ENCODE assay signal across 13 cellular contexts in the genomic region with DNA sequence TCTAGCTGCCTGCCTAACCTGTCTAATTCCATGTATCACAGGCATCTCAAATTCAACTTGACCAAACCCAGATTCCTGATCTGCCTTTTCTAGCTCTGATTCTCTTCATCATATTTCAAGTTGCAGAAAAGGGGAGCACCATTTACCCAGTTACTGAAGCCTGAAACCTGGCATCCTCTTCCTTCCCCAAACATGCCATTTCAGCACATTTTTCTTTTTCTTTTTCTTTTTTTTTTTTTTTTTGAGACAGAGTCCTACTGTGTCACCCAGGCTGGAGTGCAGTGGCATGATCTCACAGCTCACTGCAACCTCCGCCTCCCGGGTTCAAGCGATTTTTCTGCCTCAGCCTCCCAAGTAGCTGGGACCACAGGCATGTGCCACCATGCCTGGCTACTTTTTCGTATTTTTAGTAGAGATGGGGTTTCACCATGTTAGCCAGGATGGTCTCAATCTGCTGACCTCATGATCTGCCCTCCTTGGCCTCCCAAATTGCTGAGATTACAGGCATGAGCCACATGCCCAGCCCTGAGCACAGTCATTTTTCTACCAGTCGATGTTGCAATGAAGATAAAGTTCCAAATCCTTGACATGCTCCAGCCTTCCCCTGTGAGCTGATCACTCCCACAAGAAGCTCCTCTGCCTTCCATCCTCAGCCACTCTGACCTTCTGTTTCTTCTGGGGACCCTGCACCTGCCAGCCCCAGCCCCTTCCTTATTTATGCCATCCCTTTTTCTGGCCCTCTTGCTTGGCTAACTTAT. TPM values are rescaled to one million over a fixed set of nuclear protein-coding genes. Genes with fewer than 3 reads are reported as not detected.
DNase-seq lines count a peak whose midpoint lies in the region; ATAC-seq, FAIRE-seq and TF ChIP-seq lines count a peak whose summit lies in the region.
"Had no signal": no experiment of that assay in that cellular context is flagged by ENCODE, and none has a peak within 500 bp of the region (broad histone marks: within the 10 kb centered on the region; RNA-seq: fewer than 3 reads in every experiment).

No MANE protein-coding gene starts in this region.

- no peak overlapping the region for H2AFZ ChIP-seq in K562 (ENCODE audit: low read depth, low read length)
- H2AFZ ChIP-seq in trophoblast cell (ENCODE audit: insufficient read depth, low read length, poor library complexity) = no peak overlapping the region
- H2AFZ ChIP-seq: hepatocyte had no signal

- WGBS in K562 (ENCODE audit: insufficient coverage, low coverage, missing lambda C conversion rate) = 43% methylated on average over 4 of the region's 5 CpGs
- no CpG with 5 or more reads among the region's 5 CpGs for WGBS in trophoblast cell (ENCODE audit: extremely low coverage, insufficient coverage, insufficient read length)

- H3K27ac ChIP-seq in K562 (ENCODE audit: extremely low read depth, low read depth, low read length) (no peak overlapping the region), trophoblast cell (ENCODE audit: low read depth, low read length) (no peak overlapping the region)
- H3K27ac ChIP-seq: 22Rv1, hepatocyte, thyroid gland had no signal

- H3K23ac ChIP-seq in trophoblast cell (ENCODE audit: low read length) = no peak overlapping the region

- H3K4me2 ChIP-seq in K562 (ENCODE audit: insufficient read depth, low read length) = no peak overlapping the region
- no peak overlapping the region for H3K4me2 ChIP-seq in trophoblast cell (ENCODE audit: low read length)
- H3K4me2 ChIP-seq: hepatocyte had no signal

- H3K4ac ChIP-seq in trophoblast cell (ENCODE audit: low read depth, low read length) = no peak overlapping the region

- POLR2A ChIA-PET in K562 (lab: Yijun Ruan, JAX) = interaction anchor here (0.7 kb wide), 1 partner anchor 16 kb away, joined by 3 read pairs; no protein-coding TSS in a partner anchor

- no peak overlapping the region for H3K18ac ChIP-seq in trophoblast cell (ENCODE audit: low read length)

- no peak for TF ChIP-seq CTCF in K562 (IDR thresholded peaks at IDR 0.05 in 2 of 3, conservative IDR thresholded peaks at IDR 0.05 in 1 of 3; ENCODE audit: insufficient read depth in 2 of 3, low read depth in 1 of 3, low read length in 3 of 3)

- intact Hi-C loops in K562 (cut with micrococcal nuclease) = no loop called here

- peak; percentile 20 for ATAC-seq in HG03066 (IDR thresholded peaks at IDR 0.05; ENCODE audit: low read depth, unreplicated experiment)
- no peak for ATAC-seq in K562

- peak overlapping the region; percentile 27 for H3K27ac Mint-ChIP-seq in T-helper 1 cell treated with Interleukin-12 subunit alpha and Interleukin-12 subunit beta and Interleukin-4 antibody, amounts not matched to agents 30 μg/mL and 1 μg/mL, for 36 hours

- in situ Hi-C loops in K562 (cut with MboI) = no loop called here

- no TSS peak for BruUV-seq in K562 (replicated peaks; lab: Mats Ljungman, UMichigan)

- no peak for TF ChIP-seq RAD21 in K562 (CRISPR knock-in tag; conservative IDR thresholded peaks at IDR 0.05 in 1 of 2, IDR thresholded peaks at IDR 0.05 in 1 of 2)

- no peak overlapping the region for H2BK5ac ChIP-seq in trophoblast cell (ENCODE audit: low read depth, low read length, poor library complexity)

- H3K14ac ChIP-seq in trophoblast cell (ENCODE audit: low read length) = no peak overlapping the region

- DNase-seq in T-helper 1 cell (no peak), K562 (ENCODE audit: extremely low read depth in 1 of 4, low spot score in 3 of 4) (no peak), trophoblast cell (peak; percentile 77 to 87), RPMI8226 (no peak), SHP77 treated with DMSO at 0.1 percent for 48 hours (lab: John Stamatoyannopoulos, UW) (no peak), GM19240 (ENCODE audit: insufficient read length, low spot score) (no peak)
- DNase-seq: activated CD4-positive, alpha-beta T cell treated with anti-CD3 and anti-CD28 coated beads, Interleukin-2, amount 50 U/mL, for 4 hours; NCI-H146; thyroid gland had no signal

- H3K79me2 ChIP-seq in K562 (ENCODE audit: control insufficient read depth, insufficient read depth, low read length) = no peaks in the 10 kb centered on the region
- no peaks in the 10 kb centered on the region for H3K79me2 ChIP-seq in trophoblast cell (ENCODE audit: control insufficient read depth, insufficient read depth, low read length, poor library complexity)
- H3K79me2 ChIP-seq: hepatocyte had no signal

- H3K27me3 Mint-ChIP-seq in T-helper 1 cell treated with Interleukin-12 subunit alpha and Interleukin-12 subunit beta and Interleukin-4 antibody, amounts not matched to agents 30 μg/mL and 1 μg/mL, for 36 hours (ENCODE audit: low read depth) = no peaks in the 10 kb centered on the region

- TF ChIP-seq EP300 in K562 (IDR thresholded peaks at IDR 0.05; ENCODE audit: low read length) = no peak

- H3K9ac ChIP-seq in K562 (ENCODE audit: insufficient read depth in 1 of 2, low read depth in 2 of 2, low read length in 2 of 2) (no peak overlapping the region), trophoblast cell (ENCODE audit: low read length) (no peak overlapping the region)

- no peak for FAIRE-seq in K562 (lab: Jason Lieb, UNC)

- H4K8ac ChIP-seq in trophoblast cell (ENCODE audit: low read depth, low read length) = no peak overlapping the region

- H3K9me3 ChIP-seq in K562 (replicated peaks; ENCODE audit: control insufficient read depth, insufficient read depth, low read depth, low read length) (no peaks in the 10 kb centered on the region), trophoblast cell (ENCODE audit: insufficient read depth, low read depth, low read length) (peaks cover 1% of the 10 kb centered on the region)
- H3K9me3 ChIP-seq: thyroid gland had no signal

- no peak overlapping the region for H2BK120ac ChIP-seq in trophoblast cell (ENCODE audit: insufficient read depth, low read length, poor library complexity)

- no peaks in the 10 kb centered on the region for H3K4me1 ChIP-seq in K562 (replicated peaks in 1 of 2; ENCODE audit: control insufficient read depth in 2 of 2, insufficient read depth in 2 of 2, low read length in 2 of 2)
- peaks cover 4 to 5% of the 10 kb centered on the region in 2 experiments for H3K4me1 ChIP-seq in trophoblast cell (ENCODE audit: control insufficient read depth in 1 of 2, insufficient read depth in 2 of 2, low read length in 2 of 2)
- H3K4me1 ChIP-seq: thyroid gland had no signal

- H3K9me1 ChIP-seq in K562 (ENCODE audit: control insufficient read depth, insufficient read depth, low read length) = no peaks in the 10 kb centered on the region

- TF ChIP-seq POLR2A in K562 (conservative IDR thresholded peaks at IDR 0.05) = no peak

- H2AK5ac ChIP-seq in trophoblast cell (ENCODE audit: low read length) = no peak overlapping the region

- no peaks in the 10 kb centered on the region for H4K20me1 ChIP-seq in K562 (replicated peaks; ENCODE audit: control insufficient read depth, insufficient read depth, low read length)

- no peak overlapping the region for H4K12ac ChIP-seq in trophoblast cell (ENCODE audit: low read depth, low read length)

- H3K4me3 Mint-ChIP-seq in T-helper 1 cell treated with Interleukin-12 subunit alpha and Interleukin-12 subunit beta and Interleukin-4 antibody, amounts not matched to agents 30 μg/mL and 1 μg/mL, for 36 hours = peak overlapping the region; percentile 59

- CTCF ChIA-PET in K562 (lab: Yijun Ruan, JAX; ENCODE audit: low intra/inter-chr PET ratio) = no interaction called here

- H3K79me1 ChIP-seq in trophoblast cell (ENCODE audit: low read length) = no peaks in the 10 kb centered on the region

- H3K36me3 ChIP-seq in K562 (ENCODE audit: control insufficient read depth, insufficient read depth, low read length) (no peaks in the 10 kb centered on the region; the same call in 2 of the 3 replicates), trophoblast cell (ENCODE audit: control insufficient read depth in 1 of 2, insufficient read depth in 2 of 2, low read length in 2 of 2) (peaks cover 3 to 6% of the 10 kb centered on the region in 2 experiments)
- H3K36me3 ChIP-seq: thyroid gland had no signal

- no peaks in the 10 kb centered on the region for H3K27me3 ChIP-seq in K562 (ENCODE audit: control insufficient read depth in 2 of 2, insufficient read depth in 2 of 2, low read length in 2 of 2)
- no peaks in the 10 kb centered on the region for H3K27me3 ChIP-seq in trophoblast cell (ENCODE audit: insufficient read depth, low read length)
- H3K27me3 ChIP-seq: hepatocyte, thyroid gland had no signal

- H3K36me3 Mint-ChIP-seq in T-helper 1 cell treated with Interleukin-12 subunit alpha and Interleukin-12 subunit beta and Interleukin-4 antibody, amounts not matched to agents 30 μg/mL and 1 μg/mL, for 36 hours (ENCODE audit: low read depth) = peaks cover 2% of the 10 kb centered on the region

- H3K4me1 Mint-ChIP-seq in T-helper 1 cell treated with Interleukin-12 subunit alpha and Interleukin-12 subunit beta and Interleukin-4 antibody, amounts not matched to agents 30 μg/mL and 1 μg/mL, for 36 hours (ENCODE audit: low read depth) = peaks cover 12% of the 10 kb centered on the region

- no peak overlapping the region for H3K4me3 ChIP-seq in K562
- no peak overlapping the region for H3K4me3 ChIP-seq in trophoblast cell (ENCODE audit: low read depth, low read length)
- H3K4me3 ChIP-seq: hepatocyte, thyroid gland had no signal

- H2BK12ac ChIP-seq in trophoblast cell (ENCODE audit: low read length) = no peak overlapping the region

- H4K91ac ChIP-seq in trophoblast cell (ENCODE audit: low read depth, low read length) = no peak overlapping the region

- no peaks in the 10 kb centered on the region for H3K9me3 Mint-ChIP-seq in T-helper 1 cell treated with Interleukin-12 subunit alpha and Interleukin-12 subunit beta and Interleukin-4 antibody, amounts not matched to agents 30 μg/mL and 1 μg/mL, for 36 hours

TF ChIP-seq in K562, 482 proteins besides CTCF, POLR2A, EP300 and RAD21 (continues in another document):
- no peak for TF ChIP-seq SREBF1 (IDR thresholded peaks at IDR 0.05; ENCODE audit: borderline replicate concordance, low read depth, low read length)

RNA-seq across cellular contexts. Expression of a gene that starts 32.2 kb away (rescaled TPM):
- total RNA-seq in K562 (2011; cell fraction: chromatin; rRNA removed; ENCODE audit: low replicate concordance) = 7.6 and 8.6 TPM in 2 replicates
- total RNA-seq in K562 (2011; cell fraction: nucleolus; rRNA removed) = 8.7 and 9.3 TPM in 2 replicates
- total RNA-seq in K562 (2011; cell fraction: nucleoplasm; rRNA removed) = 10.0 and 10.5 TPM in 2 replicates
- total RNA-seq in K562 (2014; rRNA removed) (1.7 and 2.4 TPM in 2 replicates), K562 (2014; rRNA removed; fragmentation: Illumina TruSeq; extraction: Trizol) (3.5 and 3.7 TPM in 2 replicates), K562 (2015; rRNA removed; fragmentation: Illumina TruSeq; extraction: Trizol) (3.5 and 3.7 TPM in 2 replicates), K562 (2021) (3.4 TPM in 2 replicates)
- polyA plus RNA-seq in K562 (2011; rRNA removed) (4.6 and 4.8 TPM in 2 replicates), K562 (2014; fragmentation: Illumina TruSeq; extraction: Trizol) (3.0 TPM in 2 replicates), K562 (2014; fragmentation: Nextera tagmentation; extraction: Ambion mirVana) (under 1 TPM; 0.17 to 0.23 TPM), K562 (2014; rRNA removed) (2.1 and 3.4 TPM in 2 replicates)
- 3.8 and 4.4 TPM in 2 replicates for polyA plus RNA-seq in K562 (2011; cell fraction: cytosol; rRNA removed)
- polyA plus RNA-seq in K562 (2011; cell fraction: nucleus; rRNA removed) = 2.2 and 2.6 TPM in 2 replicates
- 1.9 and 2.3 TPM in 2 replicates for polyA plus RNA-seq in K562 (2012)
- polyA minus RNA-seq in K562 (2011; rRNA and poly(A)+ RNA removed) = 11.8 and 12.1 TPM in 2 replicates
- 2.3 and 6.5 TPM in 2 replicates for polyA minus RNA-seq in K562 (2011; cell fraction: cytosol; rRNA and poly(A)+ RNA removed)
- polyA minus RNA-seq in K562 (2011; cell fraction: nucleus; rRNA and poly(A)+ RNA removed) = 1.8 and 2.8 TPM in 2 replicates
- polyA plus RNA-seq in trophoblast cell (2013) = 14.6 and 15.6 TPM in 2 replicates

Comparison
In these comparisons a context has a peak if more than half of its experiments do, and no peak if none do; other contexts are left out.
1. DNase-seq: peak in trophoblast cell (2 of 2); none in T-helper 1 cell (0 of 5), K562 (0 of 4), RPMI8226 (single experiment), SHP77 treated with DMSO at 0.1 percent for 48 hours (single experiment) and GM19240 (single experiment).